In the genomic region with DNA sequence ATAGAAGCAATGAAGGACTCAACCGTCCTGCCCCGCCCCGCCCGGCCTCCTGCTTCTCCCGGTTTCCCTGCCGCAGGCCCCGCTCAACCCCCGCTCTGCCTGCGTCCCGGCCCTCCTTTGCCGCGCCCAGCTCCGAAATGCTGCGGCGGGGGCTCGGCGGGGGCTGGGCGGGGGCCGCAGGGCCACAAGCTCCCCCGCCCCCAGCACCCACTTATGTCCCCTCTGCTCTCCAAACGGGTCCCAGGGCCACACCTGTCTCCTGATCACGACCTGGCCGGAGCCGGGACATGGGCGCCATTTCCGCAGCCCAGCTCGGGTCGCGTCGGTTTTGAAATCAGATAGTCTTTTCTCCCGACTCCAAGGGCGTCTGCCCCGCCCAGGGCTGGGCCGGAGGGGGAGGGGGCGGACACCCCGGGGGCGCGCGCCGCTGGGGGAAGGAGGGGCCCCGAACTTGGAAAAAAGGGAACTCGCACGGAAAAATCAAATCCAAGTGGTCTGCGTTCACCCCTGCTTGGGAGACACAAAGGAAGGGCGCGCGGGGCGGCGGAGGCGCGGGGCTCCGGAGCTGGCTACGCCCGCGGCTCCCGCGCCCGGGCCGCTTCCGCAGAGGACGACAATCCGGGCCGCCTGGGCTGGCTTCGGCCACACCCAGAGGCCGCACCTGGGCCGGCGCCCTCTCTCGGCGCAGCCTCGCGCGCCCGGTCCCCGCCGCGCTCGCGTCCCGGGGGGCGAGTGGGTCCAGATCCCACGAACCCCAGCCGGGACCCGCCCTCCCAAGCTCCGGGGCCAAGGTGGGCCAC, we compare ENCODE assay signal across 8 cellular contexts.
DNase-seq lines count a peak whose midpoint lies in the region; ATAC-seq, FAIRE-seq and TF ChIP-seq lines count a peak whose summit lies in the region.

No MANE protein-coding gene starts in this region.

- H3K36me3 ChIP-seq in DOHH2 (ENCODE audit: control insufficient read depth, low read length) (no peaks in the 10 kb centered on the region), kidney (ENCODE audit: control insufficient read depth in 1 of 2, insufficient read depth in 2 of 2, low read length in 2 of 2) (no peaks in the 10 kb centered on the region)

- H3K4me2 ChIP-seq in DOHH2 (ENCODE audit: low read length): peak overlapping the region; percentile 77

- peaks cover 24% of the 10 kb centered on the region for H3K4me1 ChIP-seq in DOHH2 (ENCODE audit: control insufficient read depth, low read length)
- peaks cover 0 to 4% of the 10 kb centered on the region in 2 donors for H3K4me1 ChIP-seq in kidney (ENCODE audit: control insufficient read depth in 1 of 2, insufficient read depth in 1 of 2, low read depth in 1 of 2, low read length in 2 of 2)

- FAIRE-seq in kidney (lab: Jason Lieb, UNC): no peak

- H3K9ac ChIP-seq in kidney (ENCODE audit: low read length in 2 of 2): peak overlapping the region; percentile 60 to 78

- no peak for ATAC-seq in HG03378 (IDR thresholded peaks at IDR 0.05; ENCODE audit: unreplicated experiment)

- intact Hi-C loops in kidney (cut with DNase I): no loop called here

- H3K4me3 ChIP-seq in DOHH2 (ENCODE audit: low read length) (peak overlapping the region; percentile 72), kidney (ENCODE audit: low read length in 2 of 2) (peak overlapping the region; percentile 52 to 63)

- no peaks in the 10 kb centered on the region for H4K20me1 ChIP-seq in DOHH2 (ENCODE audit: control insufficient read depth, insufficient read depth, low read depth, low read length)

- H3F3A ChIP-seq in DOHH2 (ENCODE audit: control insufficient read depth, insufficient read depth): peaks cover 4% of the 10 kb centered on the region

- no peaks in the 10 kb centered on the region for H3K9me2 ChIP-seq in DOHH2 (replicated peaks; ENCODE audit: control insufficient read depth, low read length)

- H3K27me3 ChIP-seq in DOHH2 (ENCODE audit: control insufficient read depth, low read length): no peaks in the 10 kb centered on the region

- H3K9me3 ChIP-seq in DOHH2 (ENCODE audit: control insufficient read depth, insufficient read depth, low read length) (no peaks in the 10 kb centered on the region), kidney (ENCODE audit: control insufficient read depth in 1 of 2, low read length in 2 of 2) (no peaks in the 10 kb centered on the region)

- DNase-seq in H4 (ENCODE audit: low spot score) (peak; percentile 18), NCI-H1048 (lab: John Stamatoyannopoulos, UW) (peak; percentile 28), caudate nucleus (lab: John Stamatoyannopoulos, UW) (peak in 26 of 61 donors; percentile 2 to 55 (median 26)), kidney (peak; percentile 91)
- peak; percentile 15 to 40 for DNase-seq in stimulated activated CD4-positive, alpha-beta T cell treated with anti-CD3 and anti-CD28 coated beads, Interleukin-15, amount 100 ng/mL, for 1 hour (ENCODE audit: low read depth in 1 of 2, low spot score in 1 of 2)

- peaks cover 4% of the 10 kb centered on the region for H3K79me2 ChIP-seq in DOHH2 (ENCODE audit: control insufficient read depth, low read length)

- TF ChIP-seq CTCF in DOHH2 (IDR thresholded peaks at IDR 0.05; ENCODE audit: low read depth, low read length, poor library complexity, severe bottlenecking) (peak; percentile 3), VCaP (conservative IDR thresholded peaks at IDR 0.05) (0 out of 2 replicates have a peak, but pooled peaks have one; percentile 21), kidney (IDR thresholded peaks at IDR 0.05; ENCODE audit: borderline replicate concordance, extremely low read depth, insufficient read depth) (peak; percentile 11)

- H3K27ac ChIP-seq in DOHH2 (ENCODE audit: low read depth, low read length) (peak overlapping the region; percentile 83), VCaP (peak overlapping the region; percentile 97), caudate nucleus (ENCODE audit: low read depth, low read length) (peak overlapping the region; percentile 8), kidney (ENCODE audit: low read depth in 2 of 2, low read length in 2 of 2) (peak overlapping the region; percentile 88 to 92)

Comparison
In these comparisons a context has a peak if more than half of its experiments do, and no peak if none do; other contexts are left out.
1. H3K27ac ChIP-seq: peak in every context shown above with its lines; median percentile 97 in VCaP; 90 in kidney; 83 in DOHH2; 8 in caudate nucleus.